Comparison of ENCODE assay signal across 23 cellular contexts in the genomic region with DNA sequence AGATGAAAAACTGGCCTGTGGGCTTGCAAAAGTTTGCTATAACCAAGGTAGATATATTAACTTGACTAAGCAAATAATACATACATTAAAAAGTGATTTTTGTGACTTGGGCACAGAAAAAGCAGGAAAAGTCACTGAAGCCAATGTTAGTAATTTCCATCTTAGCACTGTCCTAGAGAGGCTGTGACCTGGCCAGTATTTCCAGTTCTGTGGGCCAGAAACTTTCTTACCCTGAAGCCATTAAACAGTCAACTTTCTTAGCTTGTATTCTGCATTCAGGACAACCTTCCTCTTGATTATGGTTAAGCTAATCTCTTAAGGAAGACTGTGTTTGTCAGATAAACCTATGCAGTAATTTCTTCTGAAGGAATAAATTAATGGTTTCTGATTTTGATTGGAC.
DNase-seq lines count a peak whose midpoint lies in the region; FAIRE-seq and TF ChIP-seq lines count a peak whose summit lies in the region.
"Had no signal": no experiment of that assay in that cellular context is flagged by ENCODE, and none has a peak within 500 bp of the region (broad histone marks: within the 10 kb centered on the region; RNA-seq: fewer than 3 reads in every experiment).

No MANE protein-coding gene starts in this region.

- DNase-seq in NCI-H510A treated with DMSO at 0.1 percent for 48 hours (lab: John Stamatoyannopoulos, UW), result peak; percentile 65
- DNase-seq in NCI-H510A (lab: John Stamatoyannopoulos, UW), result no peak
- DNase-seq in ELF-1 (ENCODE audit: low read depth, low spot score), result peak; percentile 45
- DNase-seq in epithelial cell of esophagus (ENCODE audit: low read depth), result peak; percentile 9
- no peak for DNase-seq in caudate nucleus (lab: John Stamatoyannopoulos, UW)
- no peak for DNase-seq in HTR-8/SVneo (ENCODE audit: insufficient read length, low spot score)
- no peak for DNase-seq in NCI-H2227 (lab: John Stamatoyannopoulos, UW; ENCODE audit: unreplicated experiment)
- DNase-seq: Caco-2; CD4-positive, CD25-positive, alpha-beta regulatory T cell; CD8-positive, alpha-beta T cell; DMS 273 treated with DMSO at 0.1 percent for 48 hours; DND-41; GDM1; GM23248; H7; HCEC 1CT had no signal

- H3K4me3 ChIP-seq in epithelial cell of esophagus (ENCODE audit: low read length), result no peak overlapping the region
- H3K4me3 ChIP-seq: BLaER1, GM12878, GM23248 had no signal

- no peak for FAIRE-seq in HTR-8/SVneo (lab: Jason Lieb, UNC)
- FAIRE-seq: A204.1, D721Med, GM12878, H1 had no signal

- no peak for TF ChIP-seq CTCF in epithelial cell of esophagus (IDR thresholded peaks at IDR 0.05; ENCODE audit: insufficient read depth, low read depth, low read length, missing control alignments)

- H3K27ac ChIP-seq in caudate nucleus (ENCODE audit: low read depth, low read length), result no peak overlapping the region
- H3K27ac ChIP-seq: 22Rv1, BLaER1, C4-2B, GM23248 had no signal

Comparison
In these comparisons a context has a peak if more than half of its experiments do, and no peak if none do; other contexts are left out.
1. DNase-seq: peak in NCI-H510A treated with DMSO at 0.1 percent for 48 hours (single experiment), ELF-1 (single experiment) and epithelial cell of esophagus (single experiment); none in NCI-H510A (single experiment), caudate nucleus (0 of 61), HTR-8/SVneo (single experiment) and NCI-H2227 (single experiment).